Comparison of ENCODE assay signal across 8 cellular contexts in genomic region chr3:12891985-12892839, GRCh38. TPM values are rescaled to one million over a fixed set of nuclear protein-coding genes. Genes with fewer than 3 reads are reported as not detected.
DNase-seq lines count a peak whose midpoint lies in the region; TF ChIP-seq lines count a peak whose summit lies in the region.

No MANE protein-coding gene starts in this region.

- TF ChIP-seq CTCF in AG04449 (IDR thresholded peaks at IDR 0.05; ENCODE audit: insufficient read depth, low read length, missing control alignments) = peak; percentile 70

- no peak overlapping the region for H4K8ac ChIP-seq in mesendoderm (ENCODE audit: low read depth, low read length)

- 2 to 8% methylated on average over 15 to 16 of the region's 16 CpGs for WGBS in GM23248 (ENCODE audit: low coverage in 1 of 2, low lambda C conversion rate in 2 of 2, missing lambda C conversion rate in 2 of 2), 2 experiments
- WGBS in mesendoderm (ENCODE audit: extremely low coverage, insufficient coverage, low lambda C conversion rate) = no CpG with 5 or more reads among the region's 16 CpGs

- CTCF ChIA-PET in AG04449 (lab: Yijun Ruan, JAX) = interaction anchor here (0.7 to 5.2 kb wide), 45 partner anchors 9 to 757 kb away, joined by 3 to 81 read pairs (median 4); partner anchors contain the start of genes RPL32 and TSEN2
- CTCF ChIA-PET in activated CD4-positive, alpha-beta T cell treated with anti-CD3 and anti-CD28 coated beads, Interleukin-2, amount 10 ng/mL, durations not matched to agents 7 days and 5 days (lab: Charles Lee) = interaction anchor here (1.0 to 3.9 kb wide), 7 partner anchors 8 to 82 kb away, joined by 3 to 19 read pairs (median 4); no protein-coding TSS in a partner anchor

- no peak overlapping the region for H3K4ac ChIP-seq in mesendoderm (ENCODE audit: low read depth, low read length)

- H3K23ac ChIP-seq in mesendoderm (ENCODE audit: low read length) = no peak overlapping the region

- H2BK120ac ChIP-seq in mesendoderm (ENCODE audit: low read depth, low read length) = no peak overlapping the region

- H3K36me3 Mint-ChIP-seq in activated CD4-positive, alpha-beta T cell treated with anti-CD3 and anti-CD28 coated beads, Interleukin-2, amount 10 ng/mL, durations not matched to agents 7 days and 5 days (ENCODE audit: low read depth) = peaks cover 3% of the 10 kb centered on the region

- DNase-seq in AG04449 (ENCODE audit: low read depth, low spot score) (no peak), GM23248 (peak; percentile 81), NCI-H345 treated with DMSO at 0.1 percent for 48 hours (lab: John Stamatoyannopoulos, UW; ENCODE audit: unreplicated experiment) (peak; percentile 38), mesendoderm (peak; percentile 67), GM19238 (ENCODE audit: insufficient read length, low spot score) (no peak)
- DNase-seq in activated CD4-positive, alpha-beta T cell treated with anti-CD3 and anti-CD28 coated beads, Interleukin-2, amount 10 ng/mL, durations not matched to agents 7 days and 5 days = peak; percentile 49
- DNase-seq in effector memory CD4-positive, alpha-beta T cell = peak in 1 of 3 donors; percentile 23
- DNase-seq in stimulated activated naive CD4-positive, alpha-beta T cell treated with Interleukin-2 at 50 U/mL for 16 hours (lab: John Stamatoyannopoulos, UW) = peak; percentile 13

- no peaks in the 10 kb centered on the region for H3K79me1 ChIP-seq in mesendoderm (ENCODE audit: low read length)

- H3K4me2 ChIP-seq in GM23248 (ENCODE audit: unreplicated experiment) (peak overlapping the region; percentile 83), mesendoderm (ENCODE audit: low read length) (no peak overlapping the region)

- H2AK5ac ChIP-seq in mesendoderm (ENCODE audit: low read length) = no peak overlapping the region

- no peak overlapping the region for H3K18ac ChIP-seq in mesendoderm (ENCODE audit: low read length)

- in situ Hi-C loops in GM23248 (cut with MboI) = no loop called here

- POLR2A ChIA-PET in AG04449 (lab: Yijun Ruan, JAX) = no interaction called here
- POLR2A ChIA-PET in activated CD4-positive, alpha-beta T cell treated with anti-CD3 and anti-CD28 coated beads, Interleukin-2, amount 10 ng/mL, durations not matched to agents 7 days and 5 days (lab: Charles Lee) = interaction anchor here (0.6 kb wide), 1 partner anchor 314 kb away, joined by 7 read pairs; no protein-coding TSS in a partner anchor

- H3K36me3 ChIP-seq in GM23248 (ENCODE audit: low read depth) = no peaks in the 10 kb centered on the region
- no peaks in the 10 kb centered on the region for H3K36me3 ChIP-seq in effector memory CD4-positive, alpha-beta T cell (ENCODE audit: control insufficient read depth, insufficient read depth, low read length)
- no peaks in the 10 kb centered on the region for H3K36me3 ChIP-seq in mesendoderm (ENCODE audit: control insufficient read depth, insufficient read depth, low read length)

- H3K79me2 ChIP-seq in GM23248 (ENCODE audit: insufficient read depth) (no peaks in the 10 kb centered on the region), mesendoderm (ENCODE audit: control insufficient read depth, insufficient read depth, low read length) (no peaks in the 10 kb centered on the region)

- H3K27ac Mint-ChIP-seq in activated CD4-positive, alpha-beta T cell treated with anti-CD3 and anti-CD28 coated beads, Interleukin-2, amount 10 ng/mL, durations not matched to agents 7 days and 5 days = no peak overlapping the region

- H4K20me1 ChIP-seq in GM23248 (ENCODE audit: insufficient read depth) = no peaks in the 10 kb centered on the region

- no peaks in the 10 kb centered on the region for H3K9me2 ChIP-seq in GM23248 (ENCODE audit: insufficient read depth)

- no peak overlapping the region for H3K9ac ChIP-seq in GM23248
- no peak overlapping the region for H3K9ac ChIP-seq in mesendoderm (ENCODE audit: low read length)

- peaks cover 13% of the 10 kb centered on the region for H3K4me1 Mint-ChIP-seq in activated CD4-positive, alpha-beta T cell treated with anti-CD3 and anti-CD28 coated beads, Interleukin-2, amount 10 ng/mL, durations not matched to agents 7 days and 5 days

- no peaks in the 10 kb centered on the region for H3K9me3 Mint-ChIP-seq in activated CD4-positive, alpha-beta T cell treated with anti-CD3 and anti-CD28 coated beads, Interleukin-2, amount 10 ng/mL, durations not matched to agents 7 days and 5 days

- H2BK15ac ChIP-seq in mesendoderm (replicated peaks; ENCODE audit: low read depth) = no peak overlapping the region

- no peaks in the 10 kb centered on the region for H3K9me3 ChIP-seq in GM23248 (ENCODE audit: low read depth)
- no peaks in the 10 kb centered on the region for H3K9me3 ChIP-seq in effector memory CD4-positive, alpha-beta T cell (ENCODE audit: control insufficient read depth, low read length)

- H3K56ac ChIP-seq in mesendoderm (ENCODE audit: low read length) = no peak overlapping the region

- peak overlapping the region; percentile 25 for H3K4me3 ChIP-seq in AG04449 (ENCODE audit: low read depth, low read length)
- peak overlapping the region; percentile 56 for H3K4me3 ChIP-seq in GM23248
- H3K4me3 ChIP-seq in effector memory CD4-positive, alpha-beta T cell (ENCODE audit: insufficient read depth, low read depth, low read length, poor library complexity, severe bottlenecking) = peak overlapping the region; percentile 9
- H3K4me3 ChIP-seq in mesendoderm (ENCODE audit: low read length) = no peak overlapping the region

- H3K27me3 ChIP-seq in GM23248 (replicated peaks; ENCODE audit: insufficient read depth) (peaks cover 16% of the 10 kb centered on the region), mesendoderm (ENCODE audit: insufficient read depth, low read length, poor library complexity) (no peaks in the 10 kb centered on the region)
- no peaks in the 10 kb centered on the region for H3K27me3 ChIP-seq in effector memory CD4-positive, alpha-beta T cell (replicated peaks; ENCODE audit: control insufficient read depth, insufficient read depth, low read length, poor library complexity, severe bottlenecking)

- no peak overlapping the region for H2BK5ac ChIP-seq in mesendoderm (ENCODE audit: low read length)

- H3K27ac ChIP-seq in GM23248 (no peak overlapping the region), mesendoderm (ENCODE audit: low read depth, low read length) (no peak overlapping the region)
- no peak overlapping the region for H3K27ac ChIP-seq in effector memory CD4-positive, alpha-beta T cell (ENCODE audit: insufficient read depth, low read length, poor library complexity, severe bottlenecking)

- no peaks in the 10 kb centered on the region for H3K4me1 ChIP-seq in GM23248 (ENCODE audit: insufficient read depth)
- peaks cover 4% of the 10 kb centered on the region for H3K4me1 ChIP-seq in effector memory CD4-positive, alpha-beta T cell (ENCODE audit: control insufficient read depth, insufficient read depth, low read length, poor library complexity, severe bottlenecking)
- no peaks in the 10 kb centered on the region for H3K4me1 ChIP-seq in mesendoderm (ENCODE audit: control insufficient read depth, low read depth, low read length)

- no peak overlapping the region for H3K4me3 Mint-ChIP-seq in activated CD4-positive, alpha-beta T cell treated with anti-CD3 and anti-CD28 coated beads, Interleukin-2, amount 10 ng/mL, durations not matched to agents 7 days and 5 days

- no peak overlapping the region for H4K5ac ChIP-seq in mesendoderm (ENCODE audit: low read length)

- H2AFZ ChIP-seq in GM23248 = peak overlapping the region; percentile 68

- H3K27me3 Mint-ChIP-seq in activated CD4-positive, alpha-beta T cell treated with anti-CD3 and anti-CD28 coated beads, Interleukin-2, amount 10 ng/mL, durations not matched to agents 7 days and 5 days = peaks cover 30% of the 10 kb centered on the region

- H3F3A ChIP-seq in GM23248 (ENCODE audit: insufficient read depth) = peaks cover 9% of the 10 kb centered on the region; the same call in 1 of the 2 replicates

RNA-seq across cellular contexts. Expression of gene RPL32, which starts 50.8 kb away (rescaled TPM):
- total RNA-seq in GM23248 (2014; rRNA removed; shearing (Covaris generic)) = 426 and 1,611 TPM in 2 replicates
- 923 and 947 TPM in 2 replicates for polyA plus RNA-seq in GM23248 (2016; fragmentation: Nextera tagmentation; extraction: Ambion mirVana)
- total RNA-seq in activated CD4-positive, alpha-beta T cell treated with anti-CD3 and anti-CD28 coated beads, Interleukin-2, amount 10 ng/mL, durations not matched to agents 7 days and 5 days = 1,000 to 10,000 TPM; 2,113 to 2,760 TPM
- polyA plus RNA-seq in mesendoderm (2013, experiment 1 of 2) = 1,879 TPM
- 1,970 TPM for polyA plus RNA-seq in mesendoderm (2013, experiment 2 of 2)

Comparison
In these comparisons a context has a peak if more than half of its experiments do, and no peak if none do; other contexts are left out.
1. DNase-seq: peak in GM23248 (single experiment), NCI-H345 treated with DMSO at 0.1 percent for 48 hours (single experiment), activated CD4-positive, alpha-beta T cell treated with anti-CD3 and anti-CD28 coated beads, Interleukin-2, amount 10 ng/mL, durations not matched to agents 7 days and 5 days (single experiment), mesendoderm (single experiment) and stimulated activated naive CD4-positive, alpha-beta T cell treated with Interleukin-2 at 50 U/mL for 16 hours (single experiment); none in AG04449 (single experiment) and GM19238 (single experiment).